34 cellular contexts compared by ENCODE assay signal in the genomic region with DNA sequence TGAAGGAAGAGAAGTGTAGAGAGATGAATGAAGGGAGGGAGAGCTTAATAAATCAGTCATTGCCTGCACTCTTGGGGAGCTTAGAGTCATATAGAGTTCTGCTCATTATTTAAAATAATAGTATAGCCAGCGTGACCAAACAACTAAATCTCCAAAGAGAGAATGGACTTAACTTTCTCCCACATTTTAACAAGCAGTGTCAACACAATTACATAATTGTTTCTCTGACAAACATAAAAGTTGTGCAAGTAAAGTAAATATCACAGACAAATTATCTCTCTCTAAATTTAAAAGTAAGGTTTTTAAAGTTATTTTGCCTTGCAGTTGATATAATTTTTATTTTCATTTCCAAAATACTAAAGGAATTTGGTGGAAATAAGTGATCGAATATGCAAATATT.
"Had no signal": no experiment of that assay in that cellular context is flagged by ENCODE, and none has a peak within 500 bp of the region (broad histone marks: within the 10 kb centered on the region; RNA-seq: fewer than 3 reads in every experiment).

No MANE protein-coding gene starts in this region.

- H3K36me3 ChIP-seq: MG63 had no signal

- H3K4me3 ChIP-seq: MG63 had no signal

- H3K27me3 ChIP-seq: MG63 had no signal

- DNase-seq: Karpas-422, Kasumi-1, MG63, MM.1S, MV-4-11, NCI-H1048, NCI-H1092, NCI-H1092 treated with DMSO at 0.1 percent for 48 hours, NCI-H1105, NCI-H1105 treated with DMSO at 0.1 percent for 48 hours, NCI-H1417, NCI-H1417 treated with DMSO at 0.1 percent for 48 hours, NCI-H1436, NCI-H1436 treated with DMSO at 0.1 percent for 48 hours, NCI-H146, NCI-H1694, NCI-H1694 treated with DMSO at 0.1 percent for 48 hours, NCI-H187, NCI-H187 treated with DMSO at 0.1 percent for 48 hours, NCI-H1930, NCI-H2029, NCI-H2029 treated with DMSO at 0.1 percent for 48 hours, NCI-H2081, NCI-H2081 treated with DMSO at 0.1 percent for 48 hours, NCI-H2107, NCI-H2171, NCI-H2171 treated with DMSO at 0.1 percent for 48 hours, NCI-H2227 treated with DMSO at 0.1 percent for 48 hours, NCI-H226, NCI-H345, NCI-H446, NCI-H446 treated with DMSO at 0.1 percent for 48 hours, NCI-H510A, NCI-H510A treated with DMSO at 0.1 percent for 48 hours had no signal

- H3K9me3 ChIP-seq: MG63 had no signal
